ENCODE assay signal across 1 cellular context in genomic region chr20:1212607-1213396, GRCh38.
TF ChIP-seq lines count a peak whose summit lies in the region.

No MANE protein-coding gene starts in this region.

TF ChIP-seq in HepG2, 621 proteins besides CTCF, POLR2A, EP300 and RAD21 (continued from another document and continues in another):
- TF ChIP-seq ZNF704 (CRISPR knock-in tag; IDR thresholded peaks at IDR 0.05; ENCODE audit: borderline replicate concordance) (no peak), JDP2 (CRISPR knock-in tag; IDR thresholded peaks at IDR 0.05; ENCODE audit: borderline replicate concordance) (no peak), NKX3-1 (CRISPR knock-in tag; IDR thresholded peaks at IDR 0.05) (no peak), PRDM4 (CRISPR knock-in tag; IDR thresholded peaks at IDR 0.05; ENCODE audit: borderline replicate concordance) (no peak), POGZ (CRISPR knock-in tag; IDR thresholded peaks at IDR 0.05) (no peak), SCMH1 (CRISPR knock-in tag; IDR thresholded peaks at IDR 0.05; ENCODE audit: borderline replicate concordance) (no peak), KDM3A (CRISPR knock-in tag; IDR thresholded peaks at IDR 0.05; ENCODE audit: low read depth) (peak; percentile 77; the same call in 1 of the 2 replicates), ZC3H4 (CRISPR knock-in tag; IDR thresholded peaks at IDR 0.05; ENCODE audit: borderline replicate concordance) (no peak), HOXA3 (CRISPR knock-in tag; IDR thresholded peaks at IDR 0.05) (peak; percentile 64), CENPX (CRISPR knock-in tag; IDR thresholded peaks at IDR 0.05) (no peak), MBNL3 (CRISPR knock-in tag; conservative IDR thresholded peaks at IDR 0.05) (no peak), ZNF784 (CRISPR knock-in tag; IDR thresholded peaks at IDR 0.05; ENCODE audit: borderline replicate concordance) (peak; percentile 88; the same call in 1 of the 2 replicates), MIXL1 (CRISPR knock-in tag; IDR thresholded peaks at IDR 0.05) (peak; percentile 95), MED13 (CRISPR knock-in tag; IDR thresholded peaks at IDR 0.05) (no peak), ZNF556 (CRISPR knock-in tag; IDR thresholded peaks at IDR 0.05; ENCODE audit: borderline replicate concordance) (peak; percentile 53; the same call in 1 of the 2 replicates), HBP1 (CRISPR knock-in tag; IDR thresholded peaks at IDR 0.05; ENCODE audit: low read depth) (no peak), ZNF775 (CRISPR knock-in tag; IDR thresholded peaks at IDR 0.05; ENCODE audit: borderline replicate concordance) (no peak), ZNF232 (CRISPR knock-in tag; IDR thresholded peaks at IDR 0.05; ENCODE audit: borderline replicate concordance) (peak; percentile 57; the same call in 1 of the 2 replicates), ZBTB21 (CRISPR knock-in tag; IDR thresholded peaks at IDR 0.05) (no peak), FOXK1 (CRISPR knock-in tag; IDR thresholded peaks at IDR 0.05; ENCODE audit: borderline replicate concordance, low read depth) (peak; percentile 22; the same call in 1 of the 2 replicates), KDM2A (CRISPR knock-in tag; IDR thresholded peaks at IDR 0.05; ENCODE audit: borderline replicate concordance, low read depth) (peak; percentile 94), ZNF660 (CRISPR knock-in tag; IDR thresholded peaks at IDR 0.05; ENCODE audit: borderline replicate concordance, low read depth) (no peak), TRIM24 (CRISPR knock-in tag; IDR thresholded peaks at IDR 0.05) (no peak), ARID3A (IDR thresholded peaks at IDR 0.05; ENCODE audit: low read depth, low read length) (peak; percentile 91), NFIB (CRISPR knock-in tag; IDR thresholded peaks at IDR 0.05; ENCODE audit: borderline replicate concordance) (no peak), NFKB2 (CRISPR knock-in tag; IDR thresholded peaks at IDR 0.05; ENCODE audit: borderline replicate concordance) (no peak), GMEB2 (CRISPR knock-in tag; IDR thresholded peaks at IDR 0.05; ENCODE audit: low read depth) (no peak), CSRNP2 (CRISPR knock-in tag; conservative IDR thresholded peaks at IDR 0.05; ENCODE audit: low read depth) (no peak), ZNF337 (CRISPR knock-in tag; IDR thresholded peaks at IDR 0.05; ENCODE audit: borderline replicate concordance, low read depth) (0 out of 2 replicates have a peak, but pooled peaks have one; percentile 46), BATF2 (CRISPR knock-in tag; IDR thresholded peaks at IDR 0.05) (no peak), ZNF605 (CRISPR knock-in tag; IDR thresholded peaks at IDR 0.05) (peak; percentile 66; the same call in 1 of the 2 replicates), ZBTB42 (CRISPR knock-in tag; IDR thresholded peaks at IDR 0.05) (no peak), SRY (CRISPR knock-in tag; IDR thresholded peaks at IDR 0.05) (no peak), ZNF841 (CRISPR knock-in tag; IDR thresholded peaks at IDR 0.05; ENCODE audit: borderline replicate concordance) (no peak), ETS1 (CRISPR knock-in tag; IDR thresholded peaks at IDR 0.05) (no peak), PHF21A (CRISPR knock-in tag; IDR thresholded peaks at IDR 0.05) (no peak), ZNF550 (CRISPR knock-in tag; IDR thresholded peaks at IDR 0.05; ENCODE audit: borderline replicate concordance) (no peak), ZSCAN25 (CRISPR knock-in tag; IDR thresholded peaks at IDR 0.05) (peak; percentile 83), MLX (CRISPR knock-in tag; IDR thresholded peaks at IDR 0.05) (no peak), SNRNP70 (IDR thresholded peaks at IDR 0.05; ENCODE audit: low read depth, low read length) (no peak), ZNF253 (CRISPR knock-in tag; IDR thresholded peaks at IDR 0.05; ENCODE audit: borderline replicate concordance) (no peak), GMEB1 (CRISPR knock-in tag; IDR thresholded peaks at IDR 0.05; ENCODE audit: borderline replicate concordance) (peak; percentile 48; the same call in 1 of the 2 replicates), PITX1 (CRISPR knock-in tag; IDR thresholded peaks at IDR 0.05) (peak; percentile 46; the same call in 1 of the 2 replicates), TEAD3 (CRISPR knock-in tag; optimal IDR thresholded peaks at IDR 0.05; ENCODE audit: borderline replicate concordance) (peak; percentile 81), SPEN (CRISPR knock-in tag; IDR thresholded peaks at IDR 0.05; ENCODE audit: low read depth) (no peak), HNRNPUL1 (IDR thresholded peaks at IDR 0.05; ENCODE audit: low read depth, low read length) (no peak), CCAR2 (optimal IDR thresholded peaks at IDR 0.05; ENCODE audit: low read depth, low read length) (no peak), AGO2 (optimal IDR thresholded peaks at IDR 0.05; ENCODE audit: low read depth, low read length) (no peak), ZNF607 (CRISPR knock-in tag; IDR thresholded peaks at IDR 0.05; ENCODE audit: borderline replicate concordance) (no peak), GPN1 (CRISPR knock-in tag; IDR thresholded peaks at IDR 0.05; ENCODE audit: borderline replicate concordance) (no peak)
